1 cellular context compared by ENCODE assay signal in the genomic region with DNA sequence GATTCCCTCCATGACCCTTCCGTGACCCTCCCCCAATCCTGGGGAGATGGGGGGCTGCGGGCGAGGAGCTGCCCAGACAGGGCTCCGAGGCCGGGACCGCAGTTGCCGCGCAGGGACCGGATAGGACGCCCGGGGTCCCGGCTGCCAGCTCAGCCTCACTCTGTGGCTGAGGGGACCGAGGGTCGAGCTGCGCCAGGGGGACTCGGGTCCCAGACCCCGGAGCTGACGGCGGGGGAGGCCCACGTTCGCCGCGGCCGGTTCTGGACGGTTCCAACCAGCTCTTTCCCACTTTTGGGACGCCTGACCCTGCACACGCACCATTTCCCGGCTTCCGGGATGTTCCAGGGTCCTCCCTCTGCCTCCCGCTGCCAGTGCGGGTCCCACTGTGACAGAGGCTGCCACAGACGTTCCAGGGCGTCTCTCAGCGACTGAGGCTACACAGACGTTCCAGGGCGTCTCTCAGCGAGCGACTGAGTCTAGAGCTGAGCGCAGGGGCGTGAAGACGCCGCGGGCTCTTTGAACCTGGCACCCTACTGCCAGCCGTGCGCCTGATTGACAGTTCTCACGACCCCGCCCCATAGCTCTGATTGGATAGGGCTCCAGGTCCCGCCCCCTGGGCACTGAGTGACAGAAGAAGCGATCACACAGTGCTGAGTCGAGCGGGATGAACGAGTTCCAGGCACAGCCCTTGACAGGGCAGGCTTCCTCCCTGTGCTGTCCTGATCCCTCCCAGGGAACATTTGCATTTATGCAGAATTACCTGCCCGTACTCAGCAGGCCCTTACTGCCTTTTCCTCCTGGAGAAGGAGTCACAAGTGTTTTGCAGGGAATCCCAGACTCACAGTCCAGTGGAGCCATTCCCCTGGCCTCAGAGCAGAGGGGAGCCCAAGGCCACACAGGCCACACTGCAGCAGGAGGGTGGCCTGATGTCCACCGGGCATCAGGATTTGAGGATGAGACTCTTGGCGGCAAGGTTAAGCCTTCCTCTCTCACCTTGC.
TF ChIP-seq lines count a peak whose summit lies in the region.

TSS of gene ZNF563 (minus strand) at position 472 of the 998 bp plus-strand sequence. CDS start at position 321, 151 bp downstream.

TF ChIP-seq in HepG2, 621 proteins besides CTCF, POLR2A, EP300 and RAD21 (continued from another document and continues in another):
- TF ChIP-seq, protein P1, sequence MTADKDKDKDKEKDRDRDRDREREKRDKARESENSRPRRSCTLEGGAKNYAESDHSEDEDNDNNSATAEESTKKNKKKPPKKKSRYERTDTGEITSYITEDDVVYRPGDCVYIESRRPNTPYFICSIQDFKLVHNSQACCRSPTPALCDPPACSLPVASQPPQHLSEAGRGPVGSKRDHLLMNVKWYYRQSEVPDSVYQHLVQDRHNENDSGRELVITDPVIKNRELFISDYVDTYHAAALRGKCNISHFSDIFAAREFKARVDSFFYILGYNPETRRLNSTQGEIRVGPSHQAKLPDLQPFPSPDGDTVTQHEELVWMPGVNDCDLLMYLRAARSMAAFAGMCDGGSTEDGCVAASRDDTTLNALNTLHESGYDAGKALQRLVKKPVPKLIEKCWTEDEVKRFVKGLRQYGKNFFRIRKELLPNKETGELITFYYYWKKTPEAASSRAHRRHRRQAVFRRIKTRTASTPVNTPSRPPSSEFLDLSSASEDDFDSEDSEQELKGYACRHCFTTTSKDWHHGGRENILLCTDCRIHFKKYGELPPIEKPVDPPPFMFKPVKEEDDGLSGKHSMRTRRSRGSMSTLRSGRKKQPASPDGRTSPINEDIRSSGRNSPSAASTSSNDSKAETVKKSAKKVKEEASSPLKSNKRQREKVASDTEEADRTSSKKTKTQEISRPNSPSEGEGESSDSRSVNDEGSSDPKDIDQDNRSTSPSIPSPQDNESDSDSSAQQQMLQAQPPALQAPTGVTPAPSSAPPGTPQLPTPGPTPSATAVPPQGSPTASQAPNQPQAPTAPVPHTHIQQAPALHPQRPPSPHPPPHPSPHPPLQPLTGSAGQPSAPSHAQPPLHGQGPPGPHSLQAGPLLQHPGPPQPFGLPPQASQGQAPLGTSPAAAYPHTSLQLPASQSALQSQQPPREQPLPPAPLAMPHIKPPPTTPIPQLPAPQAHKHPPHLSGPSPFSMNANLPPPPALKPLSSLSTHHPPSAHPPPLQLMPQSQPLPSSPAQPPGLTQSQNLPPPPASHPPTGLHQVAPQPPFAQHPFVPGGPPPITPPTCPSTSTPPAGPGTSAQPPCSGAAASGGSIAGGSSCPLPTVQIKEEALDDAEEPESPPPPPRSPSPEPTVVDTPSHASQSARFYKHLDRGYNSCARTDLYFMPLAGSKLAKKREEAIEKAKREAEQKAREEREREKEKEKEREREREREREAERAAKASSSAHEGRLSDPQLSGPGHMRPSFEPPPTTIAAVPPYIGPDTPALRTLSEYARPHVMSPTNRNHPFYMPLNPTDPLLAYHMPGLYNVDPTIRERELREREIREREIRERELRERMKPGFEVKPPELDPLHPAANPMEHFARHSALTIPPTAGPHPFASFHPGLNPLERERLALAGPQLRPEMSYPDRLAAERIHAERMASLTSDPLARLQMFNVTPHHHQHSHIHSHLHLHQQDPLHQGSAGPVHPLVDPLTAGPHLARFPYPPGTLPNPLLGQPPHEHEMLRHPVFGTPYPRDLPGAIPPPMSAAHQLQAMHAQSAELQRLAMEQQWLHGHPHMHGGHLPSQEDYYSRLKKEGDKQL (CRISPR knock-in tag; IDR thresholded peaks at IDR 0.05; ENCODE audit: low read depth) = no peak
- TF ChIP-seq, protein P2, sequence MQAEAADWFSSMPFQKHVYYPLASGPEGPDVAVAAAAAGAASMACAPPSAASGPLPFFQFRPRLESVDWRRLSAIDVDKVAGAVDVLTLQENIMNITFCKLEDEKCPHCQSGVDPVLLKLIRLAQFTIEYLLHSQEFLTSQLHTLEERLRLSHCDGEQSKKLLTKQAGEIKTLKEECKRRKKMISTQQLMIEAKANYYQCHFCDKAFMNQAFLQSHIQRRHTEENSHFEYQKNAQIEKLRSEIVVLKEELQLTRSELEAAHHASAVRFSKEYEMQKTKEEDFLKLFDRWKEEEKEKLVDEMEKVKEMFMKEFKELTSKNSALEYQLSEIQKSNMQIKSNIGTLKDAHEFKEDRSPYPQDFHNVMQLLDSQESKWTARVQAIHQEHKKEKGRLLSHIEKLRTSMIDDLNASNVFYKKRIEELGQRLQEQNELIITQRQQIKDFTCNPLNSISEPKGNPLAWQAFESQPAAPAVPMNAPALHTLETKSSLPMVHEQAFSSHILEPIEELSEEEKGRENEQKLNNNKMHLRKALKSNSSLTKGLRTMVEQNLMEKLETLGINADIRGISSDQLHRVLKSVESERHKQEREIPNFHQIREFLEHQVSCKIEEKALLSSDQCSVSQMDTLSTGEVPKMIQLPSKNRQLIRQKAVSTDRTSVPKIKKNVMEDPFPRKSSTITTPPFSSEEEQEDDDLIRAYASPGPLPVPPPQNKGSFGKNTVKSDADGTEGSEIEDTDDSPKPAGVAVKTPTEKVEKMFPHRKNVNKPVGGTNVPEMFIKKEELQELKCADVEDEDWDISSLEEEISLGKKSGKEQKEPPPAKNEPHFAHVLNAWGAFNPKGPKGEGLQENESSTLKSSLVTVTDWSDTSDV (CRISPR knock-in tag; IDR thresholded peaks at IDR 0.05) = no peak
- TF ChIP-seq SMYD3 (CRISPR knock-in tag; IDR thresholded peaks at IDR 0.05) = no peak
- no peak for TF ChIP-seq SIN3B (IDR thresholded peaks at IDR 0.05; ENCODE audit: low read length)
- peak; percentile 30; the same call in 1 of the 2 replicates for TF ChIP-seq U2AF2 (IDR thresholded peaks at IDR 0.05; ENCODE audit: low read depth, low read length)
- TF ChIP-seq ZBTB3 (CRISPR knock-in tag; IDR thresholded peaks at IDR 0.05; ENCODE audit: borderline replicate concordance, low read depth) = no peak
- no peak for TF ChIP-seq CEBPB (IDR thresholded peaks at IDR 0.05; ENCODE audit: borderline replicate concordance, low read depth, low read length)
- peak; percentile 33; the same call in 1 of the 2 replicates for TF ChIP-seq TARDBP (CRISPR knock-in tag; IDR thresholded peaks at IDR 0.05)
- TF ChIP-seq, protein P3, sequence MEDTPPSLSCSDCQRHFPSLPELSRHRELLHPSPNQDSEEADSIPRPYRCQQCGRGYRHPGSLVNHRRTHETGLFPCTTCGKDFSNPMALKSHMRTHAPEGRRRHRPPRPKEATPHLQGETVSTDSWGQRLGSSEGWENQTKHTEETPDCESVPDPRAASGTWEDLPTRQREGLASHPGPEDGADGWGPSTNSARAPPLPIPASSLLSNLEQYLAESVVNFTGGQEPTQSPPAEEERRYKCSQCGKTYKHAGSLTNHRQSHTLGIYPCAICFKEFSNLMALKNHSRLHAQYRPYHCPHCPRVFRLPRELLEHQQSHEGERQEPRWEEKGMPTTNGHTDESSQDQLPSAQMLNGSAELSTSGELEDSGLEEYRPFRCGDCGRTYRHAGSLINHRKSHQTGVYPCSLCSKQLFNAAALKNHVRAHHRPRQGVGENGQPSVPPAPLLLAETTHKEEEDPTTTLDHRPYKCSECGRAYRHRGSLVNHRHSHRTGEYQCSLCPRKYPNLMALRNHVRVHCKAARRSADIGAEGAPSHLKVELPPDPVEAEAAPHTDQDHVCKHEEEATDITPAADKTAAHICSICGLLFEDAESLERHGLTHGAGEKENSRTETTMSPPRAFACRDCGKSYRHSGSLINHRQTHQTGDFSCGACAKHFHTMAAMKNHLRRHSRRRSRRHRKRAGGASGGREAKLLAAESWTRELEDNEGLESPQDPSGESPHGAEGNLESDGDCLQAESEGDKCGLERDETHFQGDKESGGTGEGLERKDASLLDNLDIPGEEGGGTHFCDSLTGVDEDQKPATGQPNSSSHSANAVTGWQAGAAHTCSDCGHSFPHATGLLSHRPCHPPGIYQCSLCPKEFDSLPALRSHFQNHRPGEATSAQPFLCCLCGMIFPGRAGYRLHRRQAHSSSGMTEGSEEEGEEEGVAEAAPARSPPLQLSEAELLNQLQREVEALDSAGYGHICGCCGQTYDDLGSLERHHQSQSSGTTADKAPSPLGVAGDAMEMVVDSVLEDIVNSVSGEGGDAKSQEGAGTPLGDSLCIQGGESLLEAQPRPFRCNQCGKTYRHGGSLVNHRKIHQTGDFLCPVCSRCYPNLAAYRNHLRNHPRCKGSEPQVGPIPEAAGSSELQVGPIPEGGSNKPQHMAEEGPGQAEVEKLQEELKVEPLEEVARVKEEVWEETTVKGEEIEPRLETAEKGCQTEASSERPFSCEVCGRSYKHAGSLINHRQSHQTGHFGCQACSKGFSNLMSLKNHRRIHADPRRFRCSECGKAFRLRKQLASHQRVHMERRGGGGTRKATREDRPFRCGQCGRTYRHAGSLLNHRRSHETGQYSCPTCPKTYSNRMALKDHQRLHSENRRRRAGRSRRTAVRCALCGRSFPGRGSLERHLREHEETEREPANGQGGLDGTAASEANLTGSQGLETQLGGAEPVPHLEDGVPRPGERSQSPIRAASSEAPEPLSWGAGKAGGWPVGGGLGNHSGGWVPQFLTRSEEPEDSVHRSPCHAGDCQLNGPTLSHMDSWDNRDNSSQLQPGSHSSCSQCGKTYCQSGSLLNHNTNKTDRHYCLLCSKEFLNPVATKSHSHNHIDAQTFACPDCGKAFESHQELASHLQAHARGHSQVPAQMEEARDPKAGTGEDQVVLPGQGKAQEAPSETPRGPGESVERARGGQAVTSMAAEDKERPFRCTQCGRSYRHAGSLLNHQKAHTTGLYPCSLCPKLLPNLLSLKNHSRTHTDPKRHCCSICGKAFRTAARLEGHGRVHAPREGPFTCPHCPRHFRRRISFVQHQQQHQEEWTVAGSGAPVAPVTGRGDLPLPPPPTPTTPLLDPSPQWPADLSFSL (CRISPR knock-in tag; IDR thresholded peaks at IDR 0.05) = no peak
- peak; percentile 17 for TF ChIP-seq TBL1XR1 (IDR thresholded peaks at IDR 0.05; ENCODE audit: borderline replicate concordance, low read length, partially characterized antibody)
- TF ChIP-seq SMC3 (IDR thresholded peaks at IDR 0.05; ENCODE audit: low read length) = no peak
- TF ChIP-seq RFXANK (CRISPR knock-in tag; IDR thresholded peaks at IDR 0.05) = no peak
- TF ChIP-seq, protein P4, sequence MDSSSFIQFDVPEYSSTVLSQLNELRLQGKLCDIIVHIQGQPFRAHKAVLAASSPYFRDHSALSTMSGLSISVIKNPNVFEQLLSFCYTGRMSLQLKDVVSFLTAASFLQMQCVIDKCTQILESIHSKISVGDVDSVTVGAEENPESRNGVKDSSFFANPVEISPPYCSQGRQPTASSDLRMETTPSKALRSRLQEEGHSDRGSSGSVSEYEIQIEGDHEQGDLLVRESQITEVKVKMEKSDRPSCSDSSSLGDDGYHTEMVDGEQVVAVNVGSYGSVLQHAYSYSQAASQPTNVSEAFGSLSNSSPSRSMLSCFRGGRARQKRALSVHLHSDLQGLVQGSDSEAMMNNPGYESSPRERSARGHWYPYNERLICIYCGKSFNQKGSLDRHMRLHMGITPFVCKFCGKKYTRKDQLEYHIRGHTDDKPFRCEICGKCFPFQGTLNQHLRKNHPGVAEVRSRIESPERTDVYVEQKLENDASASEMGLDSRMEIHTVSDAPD (CRISPR knock-in tag; IDR thresholded peaks at IDR 0.05) = 0 out of 2 replicates have a peak, but pooled peaks have one; percentile 53
- TF ChIP-seq MEF2D (CRISPR knock-in tag; IDR thresholded peaks at IDR 0.05) = peak; percentile 56; the same call in 1 of the 2 replicates
- peak; percentile 32 for TF ChIP-seq TAF15 (IDR thresholded peaks at IDR 0.05; ENCODE audit: low read depth, low read length, poor library complexity, severe bottlenecking)
- TF ChIP-seq NFYB (CRISPR knock-in tag; IDR thresholded peaks at IDR 0.05) = peak; percentile 99
- TF ChIP-seq TFDP1 (CRISPR knock-in tag; IDR thresholded peaks at IDR 0.05; ENCODE audit: borderline replicate concordance) = peak; percentile 73
- TF ChIP-seq YEATS2 (CRISPR knock-in tag; IDR thresholded peaks at IDR 0.05; ENCODE audit: borderline replicate concordance) = peak; percentile 67; the same call in 1 of the 2 replicates
- TF ChIP-seq RCOR2 (CRISPR knock-in tag; IDR thresholded peaks at IDR 0.05) = no peak
- TF ChIP-seq ZNF547 (CRISPR knock-in tag; IDR thresholded peaks at IDR 0.05) = peak; percentile 85
- no peak for TF ChIP-seq RORA (CRISPR knock-in tag; IDR thresholded peaks at IDR 0.05)
- peak; percentile 24 for TF ChIP-seq ASH2L (IDR thresholded peaks at IDR 0.05; ENCODE audit: insufficient read length, low read depth, low read length)
- TF ChIP-seq CREBL2 (CRISPR knock-in tag; IDR thresholded peaks at IDR 0.05; ENCODE audit: borderline replicate concordance) = no peak
- no peak for TF ChIP-seq MLLT10 (CRISPR knock-in tag; IDR thresholded peaks at IDR 0.05)
- no peak for TF ChIP-seq SRF (IDR thresholded peaks at IDR 0.05; ENCODE audit: low read depth, low read length)
- no peak for TF ChIP-seq FOSL1 (CRISPR knock-in tag; IDR thresholded peaks at IDR 0.05; ENCODE audit: borderline replicate concordance)
- TF ChIP-seq ZNF572 (CRISPR knock-in tag; IDR thresholded peaks at IDR 0.05) = no peak
- peak; percentile 93 for TF ChIP-seq SAP130 (CRISPR knock-in tag; IDR thresholded peaks at IDR 0.05; ENCODE audit: low read depth)
- TF ChIP-seq ZNF17 (CRISPR knock-in tag; IDR thresholded peaks at IDR 0.05) = no peak
- TF ChIP-seq ZNF343 (CRISPR knock-in tag; IDR thresholded peaks at IDR 0.05) = no peak
- TF ChIP-seq TOPORS (CRISPR knock-in tag; IDR thresholded peaks at IDR 0.05) = no peak
